Comparison of ENCODE assay signal across 13 cellular contexts in genomic region chr3:4827767-4828166, GRCh38.
DNase-seq lines count a peak whose midpoint lies in the region; ATAC-seq, FAIRE-seq and TF ChIP-seq lines count a peak whose summit lies in the region.
"Had no signal": no experiment of that assay in that cellular context is flagged by ENCODE, and none has a peak within 500 bp of the region (broad histone marks: within the 10 kb centered on the region; RNA-seq: fewer than 3 reads in every experiment).

No MANE protein-coding gene starts in this region.

- H3K4me1 ChIP-seq in A549 (peaks cover 82% of the 10 kb centered on the region), adipocyte (ENCODE audit: control insufficient read depth, insufficient read depth, low read length) (peaks cover 45% of the 10 kb centered on the region), spleen (peaks cover 42 to 98% (median 74%) of the 10 kb centered on the region in 6 donors)
- peaks cover 60 to 86% of the 10 kb centered on the region in 2 donors for H3K4me1 ChIP-seq in naive thymus-derived CD4-positive, alpha-beta T cell (ENCODE audit: control insufficient read depth in 2 of 2, insufficient read depth in 2 of 2, low read length in 2 of 2)

- WGBS in A549 (ENCODE audit: missing lambda C conversion rate), result 81% methylated on average over 8 of the region's 8 CpGs
- 76 to 80% (median 78%) methylated on average over 8 of the region's 8 CpGs for WGBS in spleen, 5 donors

- FAIRE-seq in A549 (lab: Jason Lieb, UNC), result no peak

- CTCF ChIA-PET in A549 (lab: Yijun Ruan, JAX), result interaction anchor here (1.1 to 2.0 kb wide), 6 partner anchors 11 to 230 kb away, joined by 3 to 8 read pairs (median 5); no protein-coding TSS in a partner anchor
- CTCF ChIA-PET in naive thymus-derived CD4-positive, alpha-beta T cell (lab: Charles Lee), result interaction anchor here (1.8 kb wide), 1 partner anchor 152 kb away, joined by 7 read pairs; the partner anchor contains the start of gene BHLHE40

- intact Hi-C loops in naive thymus-derived CD4-positive, alpha-beta T cell (cut with micrococcal nuclease), result no loop called here
- intact Hi-C loops in spleen (cut with DNase I; ENCODE audit: low total_unique reads), result loop anchor here (5.0 kb wide), 1 partner anchor 155 kb away; no protein-coding TSS in a partner anchor

- peak overlapping the region; percentile 35 to 99 (median 78) for H3K27ac Mint-ChIP-seq in naive thymus-derived CD4-positive, alpha-beta T cell

- H3K4me1 Mint-ChIP-seq in naive thymus-derived CD4-positive, alpha-beta T cell, result peaks cover 74 to 97% (median 92%) of the 10 kb centered on the region in 7 donors

- H3K27me3 ChIP-seq in adipocyte (replicated peaks; ENCODE audit: control insufficient read depth, insufficient read depth, low read length) (no peaks in the 10 kb centered on the region), spleen (replicated peaks in 1 of 7) (no peaks in the 10 kb centered on the region)
- H3K27me3 ChIP-seq in naive thymus-derived CD4-positive, alpha-beta T cell (ENCODE audit: control insufficient read depth in 2 of 2, insufficient read depth in 2 of 2, low read length in 2 of 2), result no peaks in the 10 kb centered on the region
- H3K27me3 ChIP-seq: foreskin keratinocyte had no signal

- DNase-seq in A549 (ENCODE audit: low read depth in 1 of 2, low spot score in 1 of 2) (peak in 1 of 2 experiments; percentile 60), GM20000 (ENCODE audit: low spot score) (peak; percentile 1), adipocyte (ENCODE audit: low read depth) (no peak), spleen (no peak), NCI-H1092 treated with DMSO at 0.1 percent for 48 hours (lab: John Stamatoyannopoulos, UW) (no peak), NCI-H187 treated with DMSO at 0.1 percent for 48 hours (lab: John Stamatoyannopoulos, UW) (no peak), pons (ENCODE audit: low spot score) (no peak)
- DNase-seq in naive thymus-derived CD4-positive, alpha-beta T cell, result no peak
- DNase-seq: activated CD8-positive, alpha-beta memory T cell treated with anti-CD3 and anti-CD28 coated beads for 24 hours; COR-L47; foreskin keratinocyte; NCI-H2171; SHP77 treated with DMSO at 0.1 percent for 48 hours had no signal

- H3K9me3 Mint-ChIP-seq in naive thymus-derived CD4-positive, alpha-beta T cell, result peaks cover 0 to 4% (median 0%) of the 10 kb centered on the region in 11 donors

- no peak for TF ChIP-seq RAD21 in A549 (conservative IDR thresholded peaks at IDR 0.05 in 1 of 2, IDR thresholded peaks at IDR 0.05 in 1 of 2)

- H3K9me3 ChIP-seq in A549 (no peaks in the 10 kb centered on the region), adipocyte (ENCODE audit: control insufficient read depth, low read length) (no peaks in the 10 kb centered on the region), spleen (no peaks in the 10 kb centered on the region)
- no peaks in the 10 kb centered on the region for H3K9me3 ChIP-seq in naive thymus-derived CD4-positive, alpha-beta T cell (ENCODE audit: control insufficient read depth in 2 of 3, low read length in 3 of 3)

- H3K4me3 ChIP-seq in A549, result no peak overlapping the region
- H3K4me3 ChIP-seq in adipocyte (ENCODE audit: low read length), result no peak overlapping the region
- H3K4me3 ChIP-seq in naive thymus-derived CD4-positive, alpha-beta T cell (ENCODE audit: low read length), result no peak overlapping the region
- no peak overlapping the region for H3K4me3 ChIP-seq in spleen

- peak overlapping the region; percentile 82 to 87 for H3K27ac ChIP-seq in A549
- H3K27ac ChIP-seq in naive thymus-derived CD4-positive, alpha-beta T cell (ENCODE audit: low read depth, low read length), result no peak overlapping the region
- H3K27ac ChIP-seq in spleen, result peak overlapping the region in 3 of 8 donors; percentile 55 to 89 (median 59)
- H3K27ac ChIP-seq: foreskin keratinocyte had no signal

- peak overlapping the region in 7 of 10 donors; percentile 9 to 93 (median 85) for H3K4me3 Mint-ChIP-seq in naive thymus-derived CD4-positive, alpha-beta T cell

- TF ChIP-seq CTCF in A549 (IDR thresholded peaks at IDR 0.05) (no peak), GM20000 (IDR thresholded peaks at IDR 0.05; ENCODE audit: extremely low read depth, missing control alignments) (no peak), spleen (IDR thresholded peaks at IDR 0.05 in 8 of 11, conservative IDR thresholded peaks at IDR 0.05 in 3 of 11) (no peak)

- H3K4me2 ChIP-seq in A549, result peak overlapping the region; percentile 73; the same call in 2 of the 3 replicates

- no peak for TF ChIP-seq EP300 in A549 (IDR thresholded peaks at IDR 0.05)

- POLR2A ChIA-PET in A549 (lab: Yijun Ruan, JAX), result interaction anchor here (1.1 kb wide), 1 partner anchor 151 kb away, joined by 7 read pairs; no protein-coding TSS in a partner anchor
- POLR2A ChIA-PET in naive thymus-derived CD4-positive, alpha-beta T cell (lab: Charles Lee), result interaction anchor here (0.5 to 2.4 kb wide), 4 partner anchors 16 to 151 kb away, joined by 3 to 8 read pairs (median 6); no protein-coding TSS in a partner anchor

- ATAC-seq in A549, result no peak
- ATAC-seq in naive thymus-derived CD4-positive, alpha-beta T cell, result no peak
- ATAC-seq: foreskin keratinocyte had no signal

- peaks cover 0 to 64% (median 7%) of the 10 kb centered on the region in 5 donors for H3K36me3 Mint-ChIP-seq in naive thymus-derived CD4-positive, alpha-beta T cell

- TF ChIP-seq POLR2A in A549 (IDR thresholded peaks at IDR 0.05; ENCODE audit: low read length) (no peak), spleen (IDR thresholded peaks at IDR 0.05) (no peak)

- peak overlapping the region; percentile 27 for H3K9ac ChIP-seq in adipocyte (ENCODE audit: low read length)

- peaks cover 0 to 3% (median 0%) of the 10 kb centered on the region in 5 donors for H3K27me3 Mint-ChIP-seq in naive thymus-derived CD4-positive, alpha-beta T cell

- H3K36me3 ChIP-seq in adipocyte (ENCODE audit: control insufficient read depth, insufficient read depth, low read length, severe bottlenecking) (no peaks in the 10 kb centered on the region), spleen (peaks cover 0 to 54% (median 2%) of the 10 kb centered on the region in 6 donors)
- H3K36me3 ChIP-seq in naive thymus-derived CD4-positive, alpha-beta T cell (ENCODE audit: control insufficient read depth in 2 of 3, insufficient read depth in 3 of 3, low read length in 3 of 3), result no peaks in the 10 kb centered on the region

TF ChIP-seq in A549, 52 proteins besides CTCF, POLR2A, EP300 and RAD21:
- no peak for TF ChIP-seq PBX3 (IDR thresholded peaks at IDR 0.05)
- TF ChIP-seq CBX2 (IDR thresholded peaks at IDR 0.05; ENCODE audit: borderline replicate concordance, low read depth), result no peak
TF ChIP-seq in A549: peak in this region for 0.
